ENCODE assay signal across 12 cellular contexts in genomic region chr12:13178568-13179158, GRCh38. TPM values are rescaled to one million over a fixed set of nuclear protein-coding genes. Genes with fewer than 3 reads are reported as not detected.
DNase-seq lines count a peak whose midpoint lies in the region; ATAC-seq, FAIRE-seq and TF ChIP-seq lines count a peak whose summit lies in the region.
"Had no signal": no experiment of that assay in that cellular context is flagged by ENCODE, and none has a peak within 500 bp of the region (broad histone marks: within the 10 kb centered on the region; RNA-seq: fewer than 3 reads in every experiment).

No MANE protein-coding gene starts in this region.

- ATAC-seq in Right ventricle myocardium inferior = peak; percentile 75
- ATAC-seq in aorta (ENCODE audit: low FRiP score) = peak; percentile 59
- no peak for ATAC-seq in GM21360 (IDR thresholded peaks at IDR 0.05; ENCODE audit: unreplicated experiment)

- H3K36me3 Mint-ChIP-seq in nephron (ENCODE audit: low read depth) = no peaks in the 10 kb centered on the region

- intact Hi-C loops in Right ventricle myocardium inferior (cut with DNase I) (loop anchor here (2.0 kb wide), 1 partner anchor 18 kb away; the partner anchor contains the start of gene EMP1), cardiac septum (cut with DNase I) (no loop called here), endothelial cell of umbilical vein (cut with micrococcal nuclease) (no loop called here), aorta (cut with DNase I) (no loop called here)

- no peaks in the 10 kb centered on the region for H3K9me3 Mint-ChIP-seq in nephron
- H3K9me3 Mint-ChIP-seq: activated T-cell treated with anti-CD3 and anti-CD28 coated beads, Interleukin-2, amount 50 U/mL, for 24 hours had no signal

- H3K4me2 ChIP-seq in endothelial cell of umbilical vein (ENCODE audit: insufficient read depth, low read length) = peak overlapping the region; percentile 23

- 46 to 47% methylated on average over 8 of the region's 8 CpGs for WGBS in aorta, 2 donors

- no TSS peak for BruUV-seq in endothelial cell of umbilical vein (replicated peaks; lab: Mats Ljungman, UMichigan)

- no peak overlapping the region for H3K27ac ChIP-seq in endothelial cell of umbilical vein (ENCODE audit: insufficient read depth, low read depth, low read length)
- H3K27ac ChIP-seq in aorta (ENCODE audit: low read depth in 1 of 2, low read length in 2 of 2) = no peak overlapping the region
- H3K27ac ChIP-seq: WERI-Rb-1 had no signal

- no peaks in the 10 kb centered on the region for H3K79me2 ChIP-seq in endothelial cell of umbilical vein (ENCODE audit: control insufficient read depth, insufficient read depth, low read length)

- H3K4me3 Mint-ChIP-seq in nephron = peak overlapping the region in 2 of 3 experiments; percentile 39 to 63

- no peak for TF ChIP-seq POLR2A in endothelial cell of umbilical vein (IDR thresholded peaks at IDR 0.05; ENCODE audit: low read depth, low read length)

- H3K4me3 ChIP-seq in endothelial cell of umbilical vein (replicated peaks in 1 of 3; ENCODE audit: insufficient read depth in 1 of 3, low read depth in 1 of 3, low read length in 3 of 3) = no peak overlapping the region
- H3K4me3 ChIP-seq in aorta (ENCODE audit: low read length in 2 of 2) = no peak overlapping the region

- H3K27me3 ChIP-seq in endothelial cell of umbilical vein (ENCODE audit: control insufficient read depth in 2 of 2, insufficient read depth in 2 of 2, low read length in 2 of 2) (no peaks in the 10 kb centered on the region), aorta (ENCODE audit: control insufficient read depth in 1 of 2, insufficient read depth in 2 of 2, low read length in 1 of 2) (no peaks in the 10 kb centered on the region)

- TF ChIP-seq CTCF in endothelial cell of umbilical vein (IDR thresholded peaks at IDR 0.05; ENCODE audit: extremely low read depth in 1 of 2, insufficient read depth in 1 of 2, low read depth in 1 of 2, low read length in 2 of 2) (no peak), nephron (IDR thresholded peaks at IDR 0.05; ENCODE audit: unreplicated experiment in 3 of 3) (no peak)

- DNase-seq in Right ventricle myocardium inferior (ENCODE audit: missing footprints) (peak; percentile 74), cardiac septum (ENCODE audit: low spot score) (no peak), endothelial cell of umbilical vein (ENCODE audit: low read depth, low spot score) (no peak), aorta (peak in 1 of 2 donors; percentile 53), middle frontal gyrus (ENCODE audit: extremely low spot score, low spot score) (no peak), NCI-H2107 (lab: John Stamatoyannopoulos, UW) (no peak)
- DNase-seq: activated T-cell treated with anti-CD3 and anti-CD28 coated beads, Interleukin-2, amount 50 U/mL, for 24 hours; NCI-H1930; RPMI8226; WERI-Rb-1 had no signal

- no peaks in the 10 kb centered on the region for H4K20me1 ChIP-seq in endothelial cell of umbilical vein (replicated peaks; ENCODE audit: control insufficient read depth, extremely low read depth, insufficient read depth, low read length)

- CTCF ChIA-PET in endothelial cell of umbilical vein (lab: Charles Lee) = interaction anchor here (1.1 to 2.1 kb wide), 4 partner anchors 11 to 18 kb away, joined by 4 to 7 read pairs (median 6); partner anchors contain the start of gene EMP1

- H3K27me3 Mint-ChIP-seq in nephron (ENCODE audit: low read depth) = peaks cover 9% of the 10 kb centered on the region

- POLR2A ChIA-PET in endothelial cell of umbilical vein (lab: Charles Lee) = interaction anchor here (0.6 to 0.9 kb wide), 2 partner anchors 9 to 18 kb away, joined by 3 to 4 read pairs; partner anchors contain the start of gene EMP1

- H2AFZ ChIP-seq in endothelial cell of umbilical vein (ENCODE audit: low read depth, low read length) = no peak overlapping the region

- H3K4me1 ChIP-seq in endothelial cell of umbilical vein (ENCODE audit: control insufficient read depth, extremely low read depth, insufficient read depth, low read length) = peaks cover 12% of the 10 kb centered on the region
- H3K4me1 ChIP-seq in aorta (ENCODE audit: control insufficient read depth in 1 of 2, insufficient read depth in 2 of 2, low read length in 2 of 2) = no peaks in the 10 kb centered on the region

- H3K9ac ChIP-seq in endothelial cell of umbilical vein (replicated peaks; ENCODE audit: extremely low read depth, insufficient read depth, low read length) = no peak overlapping the region

- dilution Hi-C loops in endothelial cell of umbilical vein (cut with MboI; ENCODE audit: extremely low pct_ligation_motif_present, low sequenced_read_pairs) = no loop called here

- no peaks in the 10 kb centered on the region for H3K36me3 ChIP-seq in endothelial cell of umbilical vein (ENCODE audit: control insufficient read depth in 2 of 2, extremely low read depth in 1 of 2, insufficient read depth in 2 of 2, low read length in 2 of 2)
- no peaks in the 10 kb centered on the region for H3K36me3 ChIP-seq in aorta (ENCODE audit: control insufficient read depth in 1 of 2, insufficient read depth in 2 of 2, low read length in 1 of 2)
- H3K36me3 ChIP-seq: WERI-Rb-1 had no signal

- peaks cover 66% of the 10 kb centered on the region for H3K4me1 Mint-ChIP-seq in nephron

- no peaks in the 10 kb centered on the region for H3K9me1 ChIP-seq in endothelial cell of umbilical vein (replicated peaks; ENCODE audit: control insufficient read depth, extremely low read depth, insufficient read depth, low read length)

- H3K9me3 ChIP-seq in endothelial cell of umbilical vein (replicated peaks; ENCODE audit: control insufficient read depth, insufficient read depth, low read length) = no peaks in the 10 kb centered on the region
- H3K9me3 ChIP-seq in aorta (ENCODE audit: control insufficient read depth, low read length) = no peaks in the 10 kb centered on the region

- H3K27ac Mint-ChIP-seq in nephron = peak overlapping the region; percentile 88 to 100 (median 99)

- no peak for FAIRE-seq in endothelial cell of umbilical vein (lab: Jason Lieb, UNC)

TF ChIP-seq in endothelial cell of umbilical vein, 7 proteins besides CTCF, POLR2A, EP300 and RAD21:
- TF ChIP-seq MYC (IDR thresholded peaks at IDR 0.05; ENCODE audit: low read depth, low read length) (no peak), FOS (IDR thresholded peaks at IDR 0.05; ENCODE audit: borderline replicate concordance, insufficient read depth, low read length) (no peak), POLR2AphosphoS5 (IDR thresholded peaks at IDR 0.05; ENCODE audit: insufficient read depth, low read depth, low read length) (no peak), JUN (IDR thresholded peaks at IDR 0.05; ENCODE audit: borderline replicate concordance, insufficient read depth, insufficient read length, low read depth) (no peak), GATA2 (IDR thresholded peaks at IDR 0.05; ENCODE audit: insufficient read depth, insufficient read length, low read depth, low read length) (no peak), EZH2 (IDR thresholded peaks at IDR 0.05; ENCODE audit: borderline replicate concordance, low read depth, low read length, severe bottlenecking) (no peak)
- TF ChIP-seq, protein P1, sequence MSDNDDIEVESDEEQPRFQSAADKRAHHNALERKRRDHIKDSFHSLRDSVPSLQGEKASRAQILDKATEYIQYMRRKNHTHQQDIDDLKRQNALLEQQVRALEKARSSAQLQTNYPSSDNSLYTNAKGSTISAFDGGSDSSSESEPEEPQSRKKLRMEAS (IDR thresholded peaks at IDR 0.05; ENCODE audit: insufficient read depth, insufficient read length) = no peak

RNA-seq across cellular contexts. Expression of gene EMP1, which starts 17.9 kb away (rescaled TPM):
- total RNA-seq in Right ventricle myocardium inferior (129 TPM), cardiac septum (118 TPM), endothelial cell of umbilical vein (528 and 577 TPM in 2 replicates), aorta (100 to 1,000 TPM; 593 to 594 TPM)
- polyA plus RNA-seq in endothelial cell of umbilical vein (265 and 376 TPM in 2 replicates), aorta (10 to 100 TPM; 32.6 to 39.4 TPM)
- 212 and 379 TPM in 2 replicates for polyA plus RNA-seq in endothelial cell of umbilical vein (2011; cell fraction: cytosol; rRNA removed)
- polyA plus RNA-seq in endothelial cell of umbilical vein (2011; cell fraction: nucleus; rRNA removed) = 215 and 228 TPM in 2 replicates
- polyA plus RNA-seq in endothelial cell of umbilical vein (2012) = 340 and 403 TPM in 2 replicates
- polyA minus RNA-seq in endothelial cell of umbilical vein = 1,048 and 1,141 TPM in 2 replicates
- polyA minus RNA-seq in endothelial cell of umbilical vein (2011; cell fraction: cytosol; rRNA and poly(A)+ RNA removed) = 17.4 TPM
- polyA minus RNA-seq in endothelial cell of umbilical vein (2011; cell fraction: nucleus; rRNA and poly(A)+ RNA removed) = 246 and 258 TPM in 2 replicates
